9 cellular contexts compared by ENCODE assay signal in the genomic region with DNA sequence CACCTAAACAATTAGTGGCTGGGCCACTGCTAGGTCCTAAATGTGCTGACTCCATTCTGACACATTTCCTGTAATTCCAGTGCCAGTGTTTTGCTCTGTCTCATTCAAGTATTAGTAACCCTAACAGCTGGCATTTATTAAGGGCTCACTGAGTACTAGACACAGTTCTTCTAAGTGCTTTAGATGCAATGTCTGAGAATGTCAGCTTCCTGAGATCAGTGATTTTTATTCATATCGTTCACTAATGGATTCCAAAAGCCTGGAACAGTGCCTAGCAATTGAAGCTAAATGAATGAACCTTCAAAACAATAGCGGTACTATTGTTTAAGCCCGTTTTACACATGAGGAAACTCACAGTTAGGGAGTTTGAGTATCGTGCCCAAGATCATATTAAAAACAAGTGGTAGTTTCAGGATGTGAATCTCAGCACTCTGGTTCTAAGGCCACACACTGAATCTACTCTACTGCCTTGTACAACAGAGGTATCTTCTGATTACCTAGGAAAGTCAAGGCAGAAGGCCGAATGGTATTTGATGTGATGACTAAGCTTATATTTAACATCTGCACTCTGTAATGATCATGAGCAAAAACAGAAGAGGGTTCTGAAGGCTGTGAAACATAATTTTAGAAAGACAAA.
DNase-seq lines count a peak whose midpoint lies in the region; ATAC-seq and TF ChIP-seq lines count a peak whose summit lies in the region.
"Had no signal": no experiment of that assay in that cellular context is flagged by ENCODE, and none has a peak within 500 bp of the region (broad histone marks: within the 10 kb centered on the region; RNA-seq: fewer than 3 reads in every experiment).

No MANE protein-coding gene starts in this region.

- H3K36me3 ChIP-seq in MG63 (no peaks in the 10 kb centered on the region), mesenchymal stem cell (ENCODE audit: control insufficient read depth in 1 of 2, insufficient read depth in 2 of 2, low read depth in 1 of 2, low read length in 2 of 2) (no peaks in the 10 kb centered on the region), MM.1S (replicated peaks; ENCODE audit: insufficient read depth, low read length) (no peaks in the 10 kb centered on the region), esophagus squamous epithelium (no peaks in the 10 kb centered on the region)

- H3F3A ChIP-seq in MM.1S (ENCODE audit: insufficient read depth, low read length), result no peaks in the 10 kb centered on the region

- H3K4me3 ChIP-seq in MG63 (no peak overlapping the region), mesenchymal stem cell (ENCODE audit: insufficient read depth in 1 of 2, low read depth in 1 of 2, low read length in 2 of 2) (peak overlapping the region in 1 of 2 experiments; percentile 57), MM.1S (ENCODE audit: low read length) (no peak overlapping the region), esophagus squamous epithelium (peak overlapping the region in 1 of 4 donors; percentile 19)

- no peaks in the 10 kb centered on the region for H3K79me2 ChIP-seq in MM.1S (ENCODE audit: low read length)

- H3K9ac ChIP-seq in mesenchymal stem cell (ENCODE audit: low read length), result peak overlapping the region; percentile 71
- H3K9ac ChIP-seq in MM.1S (ENCODE audit: low read length), result no peak overlapping the region

- H2AK5ac ChIP-seq in mesenchymal stem cell (ENCODE audit: low read length, severe bottlenecking), result no peak overlapping the region

- H3K9me3 Mint-ChIP-seq in chondrocyte (ENCODE audit: low read depth), result no peaks in the 10 kb centered on the region

- H3K4me2 ChIP-seq in mesenchymal stem cell (ENCODE audit: low read length, poor library complexity, severe bottlenecking) (no peak overlapping the region), MM.1S (ENCODE audit: low read depth, low read length) (no peak overlapping the region)

- H3K4me3 Mint-ChIP-seq in chondrocyte (ENCODE audit: unreplicated experiment), result no peak overlapping the region

- H4K91ac ChIP-seq in mesenchymal stem cell (ENCODE audit: low read length), result no peak overlapping the region

- H4K20me1 ChIP-seq in MM.1S (ENCODE audit: insufficient read depth, low read length), result no peaks in the 10 kb centered on the region

- H3K23ac ChIP-seq in mesenchymal stem cell (ENCODE audit: low read length in 2 of 2), result no peak overlapping the region

- no peaks in the 10 kb centered on the region for H3K9me2 ChIP-seq in MM.1S (replicated peaks; ENCODE audit: insufficient read depth, low read length)

- intact Hi-C loops in esophagus squamous epithelium (cut with DNase I), result no loop called here

- peak; percentile 78 for DNase-seq in AG08395 (ENCODE audit: low spot score)
- peak; percentile 56 for DNase-seq in MG63
- DNase-seq in chondrocyte (ENCODE audit: low spot score), result no peak
- peak; percentile 82 for DNase-seq in mesenchymal stem cell
- DNase-seq in MM.1S, result no peak
- no peak for DNase-seq in esophagus squamous epithelium (lab: John Stamatoyannopoulos, UW)
- DNase-seq in GM10266 (ENCODE audit: extremely low spot score), result no peak
- DNase-seq: stimulated activated CD4-positive, alpha-beta T cell treated with anti-CD3 and anti-CD28 coated beads, Interleukin-4, amount 100 ng/mL, for 1 hour had no signal

- no peak for TF ChIP-seq POLR2A in esophagus squamous epithelium (IDR thresholded peaks at IDR 0.05)

- H3K27me3 Mint-ChIP-seq in chondrocyte (ENCODE audit: low read depth), result no peaks in the 10 kb centered on the region

- no peak for ATAC-seq in HG02885 (IDR thresholded peaks at IDR 0.05; ENCODE audit: poor library complexity, unreplicated experiment)

- H3K27me3 ChIP-seq in MG63, result no peaks in the 10 kb centered on the region
- H3K27me3 ChIP-seq in mesenchymal stem cell (ENCODE audit: control insufficient read depth in 1 of 2, insufficient read depth in 1 of 2, low read length in 2 of 2), result no peaks in the 10 kb centered on the region
- no peaks in the 10 kb centered on the region for H3K27me3 ChIP-seq in MM.1S (replicated peaks; ENCODE audit: insufficient read depth, low read length)
- H3K27me3 ChIP-seq in esophagus squamous epithelium, result no peaks in the 10 kb centered on the region

- H3K27ac ChIP-seq in mesenchymal stem cell (ENCODE audit: low read length, poor library complexity, severe bottlenecking), result no peak overlapping the region
- H3K27ac ChIP-seq in MM.1S (ENCODE audit: low read length), result no peak overlapping the region
- peak overlapping the region in 2 of 4 donors; percentile 17 to 24 for H3K27ac ChIP-seq in esophagus squamous epithelium

- no peak overlapping the region for H4K8ac ChIP-seq in mesenchymal stem cell (ENCODE audit: low read length)

- H3K79me1 ChIP-seq in mesenchymal stem cell (replicated peaks; ENCODE audit: low read length, poor library complexity, severe bottlenecking), result no peaks in the 10 kb centered on the region

- WGBS in mesenchymal stem cell, result 56% methylated on average over 5 of the region's 5 CpGs
- WGBS in esophagus squamous epithelium, 2 donors, result 47 to 64% methylated on average over 4 to 5 of the region's 5 CpGs

- H3K9me3 ChIP-seq in MG63, result no peaks in the 10 kb centered on the region
- H3K9me3 ChIP-seq in mesenchymal stem cell (ENCODE audit: control insufficient read depth, low read length), result no peaks in the 10 kb centered on the region
- no peaks in the 10 kb centered on the region for H3K9me3 ChIP-seq in MM.1S (replicated peaks; ENCODE audit: insufficient read depth, low read length)
- no peaks in the 10 kb centered on the region for H3K9me3 ChIP-seq in esophagus squamous epithelium

- H2AFZ ChIP-seq in mesenchymal stem cell (ENCODE audit: low read depth, low read length) (no peak overlapping the region), MM.1S (ENCODE audit: low read length) (no peak overlapping the region)

- peaks cover 24% of the 10 kb centered on the region for H3K4me1 Mint-ChIP-seq in chondrocyte (ENCODE audit: low read depth)

- no peaks in the 10 kb centered on the region for H3K36me3 Mint-ChIP-seq in chondrocyte (ENCODE audit: low read depth)

- no peak overlapping the region for H3K14ac ChIP-seq in mesenchymal stem cell (ENCODE audit: low read length in 2 of 2)

- no peak overlapping the region for H2BK5ac ChIP-seq in mesenchymal stem cell (ENCODE audit: low read depth, low read length, poor library complexity, severe bottlenecking)

- H2BK120ac ChIP-seq in mesenchymal stem cell (ENCODE audit: low read depth, low read length), result no peak overlapping the region

- no peak overlapping the region for H2BK12ac ChIP-seq in mesenchymal stem cell (ENCODE audit: low read length in 2 of 2)

- peak overlapping the region; percentile 80 for H3K27ac Mint-ChIP-seq in chondrocyte (ENCODE audit: unreplicated experiment)

- no peak overlapping the region for H3K18ac ChIP-seq in mesenchymal stem cell (ENCODE audit: low read depth in 1 of 2, low read length in 2 of 2)

- H2BK15ac ChIP-seq in mesenchymal stem cell (ENCODE audit: low read depth, poor library complexity, severe bottlenecking), result no peak overlapping the region

- H3K4me1 ChIP-seq in mesenchymal stem cell (ENCODE audit: control insufficient read depth, insufficient read depth, low read depth, low read length), result no peaks in the 10 kb centered on the region
- no peaks in the 10 kb centered on the region for H3K4me1 ChIP-seq in MM.1S (ENCODE audit: low read length)
- peaks cover 0 to 9% (median 0%) of the 10 kb centered on the region in 3 donors for H3K4me1 ChIP-seq in esophagus squamous epithelium

- H3K4ac ChIP-seq in mesenchymal stem cell (ENCODE audit: low read depth in 1 of 2, low read length in 2 of 2), result no peak overlapping the region

- TF ChIP-seq CTCF in chondrocyte (IDR thresholded peaks at IDR 0.05) (no peak), MM.1S (IDR thresholded peaks at IDR 0.05; ENCODE audit: low read length) (no peak), esophagus squamous epithelium (IDR thresholded peaks at IDR 0.05) (no peak), GM10266 (IDR thresholded peaks at IDR 0.05; ENCODE audit: control insufficient read depth, insufficient read depth, low read depth, missing control alignments) (no peak)

Comparison
In these comparisons a context has a peak if more than half of its experiments do, and no peak if none do; other contexts are left out.
1. DNase-seq: peak in AG08395 (single experiment), MG63 (single experiment) and mesenchymal stem cell (single experiment); none in chondrocyte (single experiment), MM.1S (single experiment), esophagus squamous epithelium (single experiment) and GM10266 (single experiment).